In the genomic region with DNA sequence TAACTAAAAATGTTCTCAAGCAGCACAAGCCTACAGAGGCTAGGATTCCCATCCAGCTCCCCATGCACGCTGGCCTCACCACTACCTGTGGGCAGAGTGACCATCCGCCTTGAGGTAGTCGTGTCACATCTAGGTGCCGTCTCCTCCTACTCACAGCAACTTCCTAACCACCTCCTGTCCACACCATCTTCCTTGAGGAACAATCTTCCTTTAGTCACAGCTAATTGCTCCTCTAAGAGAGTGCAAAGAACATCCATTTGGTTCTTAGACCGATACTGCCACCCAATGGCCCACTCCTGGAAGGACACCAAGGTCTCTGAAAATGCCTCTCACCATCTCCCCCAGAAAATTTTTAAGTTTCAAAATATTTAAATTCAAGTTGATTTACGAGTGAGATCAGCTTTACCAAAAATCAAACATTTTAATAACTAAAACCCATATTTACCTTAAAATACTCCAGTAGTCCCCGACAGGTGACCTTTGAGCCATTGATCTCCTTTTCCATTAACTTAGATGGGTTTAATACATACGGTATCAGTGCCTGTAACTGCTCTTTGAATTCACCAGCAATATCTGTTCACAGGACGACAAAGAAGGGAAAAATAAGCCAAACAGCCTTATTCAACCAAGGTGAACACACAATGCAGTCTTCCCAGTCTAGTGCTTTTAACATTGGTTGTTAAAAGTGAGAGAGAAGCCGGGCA, we compare ENCODE assay signal across 8 cellular contexts. TPM values are rescaled to one million over a fixed set of nuclear protein-coding genes. Genes with fewer than 3 reads are reported as not detected.
DNase-seq lines count a peak whose midpoint lies in the region; ATAC-seq, FAIRE-seq and TF ChIP-seq lines count a peak whose summit lies in the region.

No MANE protein-coding gene starts in this region.

- no peaks in the 10 kb centered on the region for H3K9me3 ChIP-seq in CD4-positive, alpha-beta memory T cell (ENCODE audit: control insufficient read depth in 1 of 2, low read length in 2 of 2)
- H3K9me3 ChIP-seq in thoracic aorta: no peaks in the 10 kb centered on the region

- no peaks in the 10 kb centered on the region for H3K27me3 Mint-ChIP-seq in CD4-positive, alpha-beta memory T cell

- DNase-seq in CD4-positive, alpha-beta memory T cell: peak; percentile 56 to 69 (median 66)
- DNase-seq in RCC 7860 (ENCODE audit: low spot score) (peak; percentile 30), fibroblast of the aortic adventitia (ENCODE audit: low read depth) (peak; percentile 76), occipital lobe (lab: John Stamatoyannopoulos, UW) (peak; percentile 29), thoracic aorta (ENCODE audit: low spot score) (no peak)
- peak; percentile 40 to 42 for DNase-seq in activated T-helper 1 cell treated with anti-CD3 and anti-CD28 coated beads, Interleukin-2, amount 50 U/mL, for 16 hours (ENCODE audit: low read depth in 1 of 2, low spot score in 1 of 2)

- H3K4me1 ChIP-seq in CD4-positive, alpha-beta memory T cell (ENCODE audit: insufficient read depth, low read length): no peaks in the 10 kb centered on the region
- no peaks in the 10 kb centered on the region for H3K4me1 ChIP-seq in thoracic aorta (ENCODE audit: control insufficient read depth in 1 of 2, low read depth in 2 of 2)

- H3K9me3 Mint-ChIP-seq in CD4-positive, alpha-beta memory T cell: no peaks in the 10 kb centered on the region

- H3K4me3 ChIP-seq in CD4-positive, alpha-beta memory T cell (ENCODE audit: low read length in 2 of 2): no peak overlapping the region
- H3K4me3 ChIP-seq in fibroblast of the aortic adventitia (ENCODE audit: low read depth, low read length): no peak overlapping the region
- no peak overlapping the region for H3K4me3 ChIP-seq in thoracic aorta

- POLR2A ChIA-PET in CD4-positive, alpha-beta memory T cell (lab: Charles Lee; ENCODE audit: partially characterized antibody): interaction anchor here (0.7 to 1.8 kb wide), 3 partner anchors 22 to 156 kb away, joined by 3 to 8 read pairs (median 5); partner anchors contain the start of gene PLAAT3

- no peak overlapping the region for H3K4me3 Mint-ChIP-seq in CD4-positive, alpha-beta memory T cell

- H3K27ac Mint-ChIP-seq in CD4-positive, alpha-beta memory T cell: peak overlapping the region in 1 of 7 donors; percentile 7

- CTCF ChIA-PET in CD4-positive, alpha-beta memory T cell (lab: Charles Lee; ENCODE audit: partially characterized antibody): interaction anchor here (0.7 to 8.6 kb wide), 18 partner anchors 9 to 613 kb away, joined by 3 to 191 read pairs (median 3); partner anchors contain the start of genes PLAAT4 and PLAAT5

- peaks cover 21% of the 10 kb centered on the region for H3K36me3 ChIP-seq in CD4-positive, alpha-beta memory T cell (ENCODE audit: insufficient read depth, low read length)
- peaks cover 24% of the 10 kb centered on the region for H3K36me3 ChIP-seq in thoracic aorta

- no peak for FAIRE-seq in RCC 7860 (lab: Jason Lieb, UNC)

- ATAC-seq in HG02885 (IDR thresholded peaks at IDR 0.05; ENCODE audit: poor library complexity, unreplicated experiment): peak; percentile 39
- no peak for ATAC-seq in thoracic aorta (ENCODE audit: insufficient number of reproducible peaks, low FRiP score, low read depth)
- ATAC-seq in GM18502 (IDR thresholded peaks at IDR 0.05; ENCODE audit: poor library complexity, unreplicated experiment): no peak

- no peaks in the 10 kb centered on the region for H3K27me3 ChIP-seq in CD4-positive, alpha-beta memory T cell (ENCODE audit: insufficient read depth, low read length)
- no peaks in the 10 kb centered on the region for H3K27me3 ChIP-seq in thoracic aorta (replicated peaks; ENCODE audit: insufficient read depth)

- intact Hi-C loops in CD4-positive, alpha-beta memory T cell (cut with micrococcal nuclease): loop anchor here (1.0 to 5.0 kb wide), 3 partner anchors 99 to 601 kb away; partner anchors contain the start of gene PLAAT4

- TF ChIP-seq CTCF in fibroblast of the aortic adventitia (IDR thresholded peaks at IDR 0.05; ENCODE audit: insufficient read depth, low read length): peak; percentile 81
- TF ChIP-seq CTCF in thoracic aorta (IDR thresholded peaks at IDR 0.05): peak; percentile 66

- peaks cover 10 to 14% (median 10%) of the 10 kb centered on the region in 4 donors for H3K4me1 Mint-ChIP-seq in CD4-positive, alpha-beta memory T cell

- H3K27ac ChIP-seq in CD4-positive, alpha-beta memory T cell (ENCODE audit: low read depth, low read length): no peak overlapping the region
- H3K27ac ChIP-seq in thoracic aorta: no peak overlapping the region

- H3K36me3 Mint-ChIP-seq in CD4-positive, alpha-beta memory T cell: peaks cover 22 to 39% of the 10 kb centered on the region in 2 donors

RNA-seq across cellular contexts. Expression of gene PLAAT3, which starts 21.7 kb away (rescaled TPM):
- 1 to 10 TPM; 3.6 to 4.7 TPM for total RNA-seq in CD4-positive, alpha-beta memory T cell
- polyA plus RNA-seq in CD4-positive, alpha-beta memory T cell: 1 to 10 TPM; 7.4 to 9.2 TPM
- total RNA-seq in fibroblast of the aortic adventitia (ENCODE audit: low replicate concordance) (9.0 and 71.9 TPM in 2 replicates), occipital lobe (4.7 TPM), thoracic aorta (10 to 100 TPM; 29.5 to 48.7 TPM)

RNA-seq across cellular contexts. Expression of gene ATL3, which starts 35.3 kb away (rescaled TPM):
- total RNA-seq in CD4-positive, alpha-beta memory T cell: 10 to 100 TPM; 40.4 to 43.3 TPM
- 10 to 100 TPM; 22.2 to 29.3 TPM for polyA plus RNA-seq in CD4-positive, alpha-beta memory T cell
- total RNA-seq in fibroblast of the aortic adventitia (ENCODE audit: low replicate concordance) (298 and 320 TPM in 2 replicates), occipital lobe (26.0 TPM), thoracic aorta (100 to 1,000 TPM; 188 to 192 TPM)

RNA-seq across cellular contexts. Expression of gene RTN3, which starts 45.4 kb away (rescaled TPM):
- total RNA-seq in CD4-positive, alpha-beta memory T cell: 10 to 100 TPM; 41.7 to 41.8 TPM
- polyA plus RNA-seq in CD4-positive, alpha-beta memory T cell: 10 to 100 TPM; 43.9 to 72.9 TPM
- total RNA-seq in fibroblast of the aortic adventitia (ENCODE audit: low replicate concordance) (151 and 168 TPM in 2 replicates), occipital lobe (207 TPM), thoracic aorta (10 to 100 TPM; 75.1 to 91.1 TPM)
